8 cellular contexts compared by ENCODE assay signal in genomic region chr14:103386632-103387329, GRCh38. TPM values are rescaled to one million over a fixed set of nuclear protein-coding genes. Genes with fewer than 3 reads are reported as not detected.
DNase-seq lines count a peak whose midpoint lies in the region; ATAC-seq, FAIRE-seq and TF ChIP-seq lines count a peak whose summit lies in the region.

No MANE protein-coding gene starts in this region.

- DNase-seq in GM12892 (ENCODE audit: insufficient read length) (no peak), RWPE2 (ENCODE audit: low spot score) (no peak), erythroblast (lab: John Stamatoyannopoulos, UW) (peak; percentile 27 to 63), pancreas (no peak), HK-2 (ENCODE audit: unreplicated experiment) (no peak), GM19238 (ENCODE audit: insufficient read length, low spot score) (no peak), H4 (ENCODE audit: low spot score) (no peak), GDM1 (lab: John Stamatoyannopoulos, UW) (no peak)

- 2% methylated on average over 11 of the region's 11 CpGs for WGBS in pancreas, 2 donors

- H3K4me3 ChIP-seq in RWPE2 (ENCODE audit: severe bottlenecking): peak overlapping the region; percentile 91
- H3K4me3 ChIP-seq in pancreas: peak overlapping the region; percentile 87 to 100 (median 98)

- H3K27ac ChIP-seq in RWPE2 (ENCODE audit: poor library complexity, severe bottlenecking) (peak overlapping the region; percentile 79), pancreas (peak overlapping the region; percentile 85 to 99 (median 98))

- H3K4me1 ChIP-seq in RWPE2 (ENCODE audit: insufficient read depth, poor library complexity, severe bottlenecking) (peaks cover 27% of the 10 kb centered on the region), pancreas (peaks cover 8 to 35% (median 16%) of the 10 kb centered on the region in 3 donors)

- no peak for TF ChIP-seq CTCF in RWPE2 (IDR thresholded peaks at IDR 0.05; ENCODE audit: poor library complexity, severe bottlenecking)
- TF ChIP-seq CTCF in pancreas (IDR thresholded peaks at IDR 0.05): no peak

- H3K9me3 ChIP-seq in RWPE2 (ENCODE audit: severe bottlenecking) (no peaks in the 10 kb centered on the region), pancreas (no peaks in the 10 kb centered on the region)

- intact Hi-C loops in pancreas (cut with DNase I): no loop called here

- H3K27me3 ChIP-seq in RWPE2 (ENCODE audit: insufficient read depth, poor library complexity, severe bottlenecking) (no peaks in the 10 kb centered on the region), pancreas (no peaks in the 10 kb centered on the region)

- no peak for TF ChIP-seq POLR2A in GM12892 (IDR thresholded peaks at IDR 0.05; ENCODE audit: low read depth, low read length)
- TF ChIP-seq POLR2A in erythroblast (IDR thresholded peaks at IDR 0.05; ENCODE audit: low read length): no peak

- no peak for ATAC-seq in RWPE2 (ENCODE audit: low read depth)
- ATAC-seq in pancreas: no peak

- FAIRE-seq in GM12892 (lab: Jason Lieb, UNC) (peak; percentile 78), pancreas (lab: Jason Lieb, UNC) (no peak)

- H3K36me3 ChIP-seq in RWPE2 (ENCODE audit: low read depth): peaks cover 29% of the 10 kb centered on the region
- no peaks in the 10 kb centered on the region for H3K36me3 ChIP-seq in pancreas

RNA-seq across cellular contexts. Expression of gene MARK3, which starts 1.6 kb away (rescaled TPM):
- polyA plus RNA-seq in GM12892 (2012; ENCODE audit: missing spikeins): 43.0 TPM
- total RNA-seq in pancreas: 10 to 100 TPM; 35.3 to 51.0 (median 40.1) TPM
- polyA plus RNA-seq in pancreas: 100 to 1,000 TPM in 1 of 2 donors, 10 to 100 TPM in 1; 84.7 to 110 TPM
- total RNA-seq in H4 (2014; rRNA removed; shearing (Covaris generic)): 35.8 and 41.8 TPM in 2 replicates

RNA-seq across cellular contexts. Expression of gene EIF5, which starts 52.7 kb away (rescaled TPM):
- 121 TPM for polyA plus RNA-seq in GM12892 (2012; ENCODE audit: missing spikeins)
- 100 to 1,000 TPM in 3 of 6 donors, 10 to 100 TPM in 3; 79.8 to 139 (median 101) TPM for total RNA-seq in pancreas
- polyA plus RNA-seq in pancreas: 10 to 100 TPM; 22.2 to 42.1 TPM
- 87.3 and 145 TPM in 2 replicates for total RNA-seq in H4 (2014; rRNA removed; shearing (Covaris generic))

Comparison
In these comparisons a context has a peak if more than half of its experiments do, and no peak if none do; other contexts are left out.
1. DNase-seq: peak in erythroblast (2 of 2); none in GM12892 (single experiment), RWPE2 (single experiment), pancreas (0 of 6), HK-2 (single experiment), GM19238 (single experiment), H4 (single experiment) and GDM1 (single experiment).